Comparison of ENCODE assay signal across 5 cellular contexts in the genomic region with DNA sequence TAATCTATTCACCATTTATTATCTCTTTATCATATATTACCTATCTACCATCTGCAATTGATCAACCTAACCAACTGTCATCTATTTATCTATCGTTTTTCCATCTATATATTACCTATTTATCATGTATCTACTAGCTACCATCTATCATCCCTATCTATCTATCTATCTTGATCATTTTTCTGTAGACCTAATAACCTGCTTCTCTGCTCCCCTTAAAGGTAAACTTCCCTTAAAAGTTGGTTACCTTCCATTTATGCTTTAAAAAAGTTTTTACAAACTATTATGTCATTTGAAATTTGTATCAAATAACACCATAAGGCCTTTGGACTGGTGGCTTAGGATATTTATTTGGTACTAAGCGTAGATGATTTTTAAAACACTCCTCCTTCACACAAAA.
"Had no signal": no experiment of that assay in that cellular context is flagged by ENCODE, and none has a peak within 500 bp of the region (broad histone marks: within the 10 kb centered on the region; RNA-seq: fewer than 3 reads in every experiment).

No MANE protein-coding gene starts in this region.

- H3K4me3 ChIP-seq: K562 had no signal

- DNase-seq: IMR-90 had no signal

- H3K27ac ChIP-seq: HL-60 had no signal

- ATAC-seq: HepG2, K562 had no signal

- H3K27ac Mint-ChIP-seq: IgD-negative memory B cell had no signal

- H3K4me3 Mint-ChIP-seq: IgD-negative memory B cell had no signal
